Comparison of ENCODE assay signal across 8 cellular contexts in genomic region chr12:29073631-29074239, GRCh38.
DNase-seq lines count a peak whose midpoint lies in the region; ATAC-seq, FAIRE-seq and TF ChIP-seq lines count a peak whose summit lies in the region.

No MANE protein-coding gene starts in this region.

- H3K36me3 Mint-ChIP-seq in Caco-2 (ENCODE audit: insufficient read depth, unreplicated experiment): no peaks in the 10 kb centered on the region
- no peaks in the 10 kb centered on the region for H3K36me3 Mint-ChIP-seq in T-helper 2 cell treated with Interferon-gamma antibody and Interleukin-4, amounts not matched to agents 5 μg/mL and 100 μg/mL, for 36 hours (ENCODE audit: low read depth)

- peak; percentile 68 for TF ChIP-seq RAD21 in GM12878 (IDR thresholded peaks at IDR 0.05; ENCODE audit: insufficient read depth, low read depth, low read length)

- H3K4me1 ChIP-seq in Caco-2 (no peaks in the 10 kb centered on the region), GM12878 (ENCODE audit: control insufficient read depth, insufficient read depth, low read length) (no peaks in the 10 kb centered on the region), tibial artery (no peaks in the 10 kb centered on the region)

- DNase-seq in Caco-2 (peak in 1 of 2 experiments; percentile 57), NCI-H524 treated with DMSO at 0.1 percent for 48 hours (lab: John Stamatoyannopoulos, UW) (peak; percentile 8), GM12878 (ENCODE audit: low read depth, low spot score) (no peak), kidney epithelial cell (ENCODE audit: low read depth) (no peak), tibial artery (no peak)
- no peak for DNase-seq in T-helper 2 cell treated with Interferon-gamma antibody and Interleukin-4, amounts not matched to agents 5 μg/mL and 100 μg/mL, for 36 hours (ENCODE audit: low spot score)

- no peak for TF ChIP-seq EP300 in GM12878 (IDR thresholded peaks at IDR 0.05; ENCODE audit: borderline replicate concordance in 1 of 2, control insufficient read depth in 1 of 2, low read depth in 2 of 2, low read length in 2 of 2)

- H3K27ac Mint-ChIP-seq in Caco-2 (ENCODE audit: unreplicated experiment): no peak overlapping the region
- H3K27ac Mint-ChIP-seq in T-helper 2 cell treated with Interferon-gamma antibody and Interleukin-4, amounts not matched to agents 5 μg/mL and 100 μg/mL, for 36 hours: no peak overlapping the region

- H3K36me3 ChIP-seq in Caco-2 (ENCODE audit: control insufficient read depth, insufficient read depth, low read length) (no peaks in the 10 kb centered on the region), GM12878 (ENCODE audit: control insufficient read depth in 2 of 2, insufficient read depth in 2 of 2, low read length in 1 of 2) (no peaks in the 10 kb centered on the region), kidney epithelial cell (ENCODE audit: control insufficient read depth, insufficient read depth, low read length) (no peaks in the 10 kb centered on the region), tibial artery (no peaks in the 10 kb centered on the region)

- H3K4me2 ChIP-seq in GM12878 (ENCODE audit: control insufficient read depth, insufficient read depth): no peak overlapping the region

- H3K27me3 Mint-ChIP-seq in Caco-2 (ENCODE audit: insufficient read depth, unreplicated experiment): peaks cover 2% of the 10 kb centered on the region
- H3K27me3 Mint-ChIP-seq in T-helper 2 cell treated with Interferon-gamma antibody and Interleukin-4, amounts not matched to agents 5 μg/mL and 100 μg/mL, for 36 hours (ENCODE audit: low read depth): peaks cover 29% of the 10 kb centered on the region

- POLR2A ChIA-PET in Caco-2 (lab: Charles Lee) (no interaction called here), GM12878 (lab: Charles Lee) (no interaction called here)

- CTCF ChIA-PET in Caco-2 (lab: Charles Lee) (interaction anchor here (0.7 to 2.3 kb wide), 5 partner anchors 16 to 244 kb away, joined by 3 to 18 read pairs (median 3); no protein-coding TSS in a partner anchor), GM12878 (lab: Yijun Ruan, JAX) (interaction anchor here (0.8 to 8.4 kb wide), 17 partner anchors 8 to 354 kb away, joined by 3 to 69 read pairs (median 5); no protein-coding TSS in a partner anchor)

- peak; percentile 91 for ATAC-seq in GM18868 (IDR thresholded peaks at IDR 0.05; ENCODE audit: unreplicated experiment)
- peak; percentile 90 for ATAC-seq in HG03175 (IDR thresholded peaks at IDR 0.05; ENCODE audit: unreplicated experiment)
- peak; percentile 87 for ATAC-seq in GM12878

- no peaks in the 10 kb centered on the region for H4K20me1 ChIP-seq in GM12878 (ENCODE audit: control insufficient read depth, insufficient read depth)

- intact Hi-C loops in Caco-2 (cut with micrococcal nuclease; ENCODE audit: unreplicated experiment): loop anchor here (1.0 kb wide), 1 partner anchor 244 kb away; no protein-coding TSS in a partner anchor
- intact Hi-C loops in GM12878 (cut with micrococcal nuclease; ENCODE audit: unreplicated experiment): loop anchor here (1.0 to 5.0 kb wide), 2 partner anchors 244 to 354 kb away; no protein-coding TSS in a partner anchor
- intact Hi-C loops in tibial artery (cut with DNase I; ENCODE audit: low total_unique reads): no loop called here

- H2AFZ ChIP-seq in GM12878 (ENCODE audit: control insufficient read depth, low read depth, low read length): no peak overlapping the region

- TF ChIP-seq CTCF in Caco-2 (IDR thresholded peaks at IDR 0.05; ENCODE audit: insufficient read depth in 1 of 2, low read depth in 1 of 2, low read length in 1 of 2, severe bottlenecking in 1 of 2, unreplicated experiment in 1 of 2) (peak; percentile 74 to 84), GM12878 (IDR thresholded peaks at IDR 0.05 in 2 of 3, conservative IDR thresholded peaks at IDR 0.05 in 1 of 3; ENCODE audit: control insufficient read depth in 2 of 3, extremely low read depth in 1 of 3, insufficient read depth in 1 of 3, low read depth in 3 of 3, low read length in 3 of 3) (peak; percentile 54 to 68 (median 67); a peak in 5 of 6 replicates), kidney epithelial cell (IDR thresholded peaks at IDR 0.05; ENCODE audit: insufficient read depth, low read length, poor library complexity, severe bottlenecking) (peak; percentile 60), tibial artery (IDR thresholded peaks at IDR 0.05) (peak; percentile 41 to 46)

- SMC1A ChIA-PET in GM12878 (lab: Charles Lee; ENCODE audit: uncharacterized antibody, unreplicated experiment): interaction anchor here (0.7 to 5.3 kb wide), 13 partner anchors 13 to 354 kb away, joined by 3 to 47 read pairs (median 4); no protein-coding TSS in a partner anchor

- peaks cover 6% of the 10 kb centered on the region for H3K4me1 Mint-ChIP-seq in Caco-2 (ENCODE audit: low read depth, unreplicated experiment)
- H3K4me1 Mint-ChIP-seq in T-helper 2 cell treated with Interferon-gamma antibody and Interleukin-4, amounts not matched to agents 5 μg/mL and 100 μg/mL, for 36 hours (ENCODE audit: low read depth): no peaks in the 10 kb centered on the region

- no peaks in the 10 kb centered on the region for H3K79me2 ChIP-seq in GM12878 (ENCODE audit: control insufficient read depth, insufficient read depth, low read length)

- no peaks in the 10 kb centered on the region for H3K9me3 Mint-ChIP-seq in Caco-2 (ENCODE audit: unreplicated experiment)
- H3K9me3 Mint-ChIP-seq in T-helper 2 cell treated with Interferon-gamma antibody and Interleukin-4, amounts not matched to agents 5 μg/mL and 100 μg/mL, for 36 hours: no peaks in the 10 kb centered on the region

- H3K9me3 ChIP-seq in Caco-2 (no peaks in the 10 kb centered on the region), GM12878 (replicated peaks; ENCODE audit: control insufficient read depth, insufficient read depth, low read length) (no peaks in the 10 kb centered on the region), tibial artery (no peaks in the 10 kb centered on the region)

- H3K27ac ChIP-seq in GM12878 (ENCODE audit: control insufficient read depth, insufficient read depth): no peak overlapping the region
- no peak overlapping the region for H3K27ac ChIP-seq in tibial artery

- H3K27me3 ChIP-seq in Caco-2 (replicated peaks; ENCODE audit: control insufficient read depth, insufficient read depth, low read length): no peaks in the 10 kb centered on the region
- no peaks in the 10 kb centered on the region for H3K27me3 ChIP-seq in GM12878 (replicated peaks in 1 of 2; ENCODE audit: control insufficient read depth in 2 of 2, insufficient read depth in 2 of 2, low read length in 1 of 2)
- H3K27me3 ChIP-seq in kidney epithelial cell (ENCODE audit: control insufficient read depth, insufficient read depth, low read length): no peaks in the 10 kb centered on the region
- no peaks in the 10 kb centered on the region for H3K27me3 ChIP-seq in tibial artery

- in situ Hi-C loops in GM12878 (cut with MboI): no loop called here

- no peak overlapping the region for H3K9ac ChIP-seq in GM12878 (ENCODE audit: control insufficient read depth, insufficient read depth, low read length)

- no TSS peak for BruUV-seq in Caco-2 (replicated peaks; lab: Mats Ljungman, UMichigan)
- no TSS peak for BruUV-seq in GM12878 (replicated peaks; lab: Mats Ljungman, UMichigan)

- peak; percentile 59 for FAIRE-seq in GM12878 (lab: Jason Lieb, UNC)

- no peak for TF ChIP-seq POLR2A in GM12878 (IDR thresholded peaks at IDR 0.05; ENCODE audit: low read depth, low read length)

- RAD21 ChIA-PET in GM12878 (lab: Charles Lee; ENCODE audit: unreplicated experiment): interaction anchor here (0.8 to 5.6 kb wide), 5 partner anchors 14 to 243 kb away, joined by 3 to 37 read pairs (median 5); no protein-coding TSS in a partner anchor

- 31% methylated on average over 3 of the region's 3 CpGs for WGBS in GM12878 (ENCODE audit: insufficient coverage, insufficient replicate concordance, low lambda C conversion rate, missing lambda C conversion rate)

- H3K4me3 ChIP-seq in Caco-2 (ENCODE audit: low read depth, low read length) (no peak overlapping the region), GM12878 (no peak overlapping the region), kidney epithelial cell (ENCODE audit: low read depth, low read length) (no peak overlapping the region), tibial artery (no peak overlapping the region)

- no peak overlapping the region for H3K4me3 Mint-ChIP-seq in Caco-2 (ENCODE audit: unreplicated experiment)
- H3K4me3 Mint-ChIP-seq in T-helper 2 cell treated with Interferon-gamma antibody and Interleukin-4, amounts not matched to agents 5 μg/mL and 100 μg/mL, for 36 hours: no peak overlapping the region

TF ChIP-seq in GM12878, 131 proteins besides CTCF, POLR2A, EP300 and RAD21 (continues in another document):
- TF ChIP-seq SMARCA5 (IDR thresholded peaks at IDR 0.05): 0 out of 2 replicates have a peak, but pooled peaks have one; percentile 47
- 0 out of 2 replicates have a peak, but pooled peaks have one; percentile 36 for TF ChIP-seq STAT3 (IDR thresholded peaks at IDR 0.05; ENCODE audit: low read depth, low read length)
- TF ChIP-seq, protein P1, sequence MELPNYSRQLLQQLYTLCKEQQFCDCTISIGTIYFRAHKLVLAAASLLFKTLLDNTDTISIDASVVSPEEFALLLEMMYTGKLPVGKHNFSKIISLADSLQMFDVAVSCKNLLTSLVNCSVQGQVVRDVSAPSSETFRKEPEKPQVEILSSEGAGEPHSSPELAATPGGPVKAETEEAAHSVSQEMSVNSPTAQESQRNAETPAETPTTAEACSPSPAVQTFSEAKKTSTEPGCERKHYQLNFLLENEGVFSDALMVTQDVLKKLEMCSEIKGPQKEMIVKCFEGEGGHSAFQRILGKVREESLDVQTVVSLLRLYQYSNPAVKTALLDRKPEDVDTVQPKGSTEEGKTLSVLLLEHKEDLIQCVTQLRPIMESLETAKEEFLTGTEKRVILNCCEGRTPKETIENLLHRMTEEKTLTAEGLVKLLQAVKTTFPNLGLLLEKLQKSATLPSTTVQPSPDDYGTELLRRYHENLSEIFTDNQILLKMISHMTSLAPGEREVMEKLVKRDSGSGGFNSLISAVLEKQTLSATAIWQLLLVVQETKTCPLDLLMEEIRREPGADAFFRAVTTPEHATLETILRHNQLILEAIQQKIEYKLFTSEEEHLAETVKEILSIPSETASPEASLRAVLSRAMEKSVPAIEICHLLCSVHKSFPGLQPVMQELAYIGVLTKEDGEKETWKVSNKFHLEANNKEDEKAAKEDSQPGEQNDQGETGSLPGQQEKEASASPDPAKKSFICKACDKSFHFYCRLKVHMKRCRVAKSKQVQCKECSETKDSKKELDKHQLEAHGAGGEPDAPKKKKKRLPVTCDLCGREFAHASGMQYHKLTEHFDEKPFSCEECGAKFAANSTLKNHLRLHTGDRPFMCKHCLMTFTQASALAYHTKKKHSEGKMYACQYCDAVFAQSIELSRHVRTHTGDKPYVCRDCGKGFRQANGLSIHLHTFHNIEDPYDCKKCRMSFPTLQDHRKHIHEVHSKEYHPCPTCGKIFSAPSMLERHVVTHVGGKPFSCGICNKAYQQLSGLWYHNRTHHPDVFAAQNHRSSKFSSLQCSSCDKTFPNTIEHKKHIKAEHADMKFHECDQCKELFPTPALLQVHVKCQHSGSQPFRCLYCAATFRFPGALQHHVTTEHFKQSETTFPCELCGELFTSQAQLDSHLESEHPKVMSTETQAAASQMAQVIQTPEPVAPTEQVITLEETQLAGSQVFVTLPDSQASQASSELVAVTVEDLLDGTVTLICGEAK (IDR thresholded peaks at IDR 0.05; ENCODE audit: borderline replicate concordance): no peak
- TF ChIP-seq ZBED1 (IDR thresholded peaks at IDR 0.05; ENCODE audit: borderline replicate concordance): no peak
